Comparison of ENCODE assay signal across 1 cellular context in the genomic region with DNA sequence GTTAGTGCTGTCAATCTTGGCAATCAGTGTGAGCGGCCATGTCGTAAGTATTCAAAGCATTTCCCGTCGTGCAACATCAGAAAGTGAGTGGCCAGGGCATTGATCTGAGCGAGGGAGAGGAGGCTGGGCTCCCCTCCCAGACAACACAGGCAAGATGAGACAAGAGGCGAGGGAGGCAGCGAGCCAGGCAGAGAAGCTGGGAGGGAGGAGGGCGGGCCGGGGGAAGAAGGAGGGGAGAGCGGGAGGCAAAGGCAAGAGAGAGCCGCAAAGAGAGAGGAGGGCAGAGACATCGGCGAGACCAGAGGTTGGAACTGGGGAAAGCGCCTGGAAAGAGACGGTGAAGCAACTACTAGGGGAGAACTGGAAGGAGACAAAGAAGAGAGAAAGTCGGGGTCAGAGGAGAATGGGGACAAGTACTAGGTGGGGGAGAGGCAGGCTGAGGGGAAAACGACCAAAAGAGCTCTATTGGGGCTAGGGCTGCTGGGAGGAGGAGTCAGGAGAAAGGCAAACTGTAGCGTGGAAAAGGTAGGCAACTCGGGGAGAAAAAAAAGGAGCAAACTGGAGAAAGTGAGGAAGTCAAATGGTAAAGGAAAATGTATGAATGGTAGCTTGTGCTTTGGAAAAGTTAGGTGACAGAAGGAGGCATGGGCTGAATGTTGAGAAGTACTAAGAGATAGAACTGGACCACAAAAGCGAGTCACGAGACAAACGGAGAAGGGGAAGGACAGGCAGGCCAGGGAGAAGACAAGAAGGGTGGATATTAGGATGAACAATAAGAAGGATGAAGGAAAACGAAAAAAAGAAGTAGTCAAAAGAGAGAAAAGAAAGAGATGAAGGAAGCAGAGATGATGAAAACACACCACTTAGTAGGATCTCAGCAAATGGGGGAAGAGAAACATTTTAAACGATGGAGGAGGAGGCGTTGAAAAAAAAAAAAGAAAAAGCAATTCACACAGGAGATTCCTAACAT.
A peak's percentile ranks its signal among the peaks of the same experiment; 100 is the strongest.
TF ChIP-seq lines count a peak whose summit lies in the region.

No MANE protein-coding gene starts in this region.

TF ChIP-seq in H1, 55 proteins besides CTCF, POLR2A, EP300 and RAD21:
- TF ChIP-seq SAP30 (IDR thresholded peaks at IDR 0.05; ENCODE audit: insufficient read depth, insufficient replicate concordance, low read length), result no peak
- TF ChIP-seq BRCA1 (IDR thresholded peaks at IDR 0.05; ENCODE audit: low read depth, low read length), result no peak
- TF ChIP-seq SRF (IDR thresholded peaks at IDR 0.05; ENCODE audit: low read depth, low read length), result no peak
- TF ChIP-seq RBBP5 (IDR thresholded peaks at IDR 0.05; ENCODE audit: borderline replicate concordance, low read depth, low read length), result no peak
- TF ChIP-seq RXRA (IDR thresholded peaks at IDR 0.05; ENCODE audit: insufficient read depth, low read depth, low read length), result no peak
- TF ChIP-seq TBP (IDR thresholded peaks at IDR 0.05; ENCODE audit: low read depth, low read length), result peak; percentile 35; the same call in 1 of the 2 replicates
- no peak for TF ChIP-seq CEBPB (IDR thresholded peaks at IDR 0.05; ENCODE audit: low read depth, low read length)
- no peak for TF ChIP-seq BCL11A (IDR thresholded peaks at IDR 0.05; ENCODE audit: low read depth in 2 of 2, low read length in 2 of 2)
- TF ChIP-seq, protein P1, sequence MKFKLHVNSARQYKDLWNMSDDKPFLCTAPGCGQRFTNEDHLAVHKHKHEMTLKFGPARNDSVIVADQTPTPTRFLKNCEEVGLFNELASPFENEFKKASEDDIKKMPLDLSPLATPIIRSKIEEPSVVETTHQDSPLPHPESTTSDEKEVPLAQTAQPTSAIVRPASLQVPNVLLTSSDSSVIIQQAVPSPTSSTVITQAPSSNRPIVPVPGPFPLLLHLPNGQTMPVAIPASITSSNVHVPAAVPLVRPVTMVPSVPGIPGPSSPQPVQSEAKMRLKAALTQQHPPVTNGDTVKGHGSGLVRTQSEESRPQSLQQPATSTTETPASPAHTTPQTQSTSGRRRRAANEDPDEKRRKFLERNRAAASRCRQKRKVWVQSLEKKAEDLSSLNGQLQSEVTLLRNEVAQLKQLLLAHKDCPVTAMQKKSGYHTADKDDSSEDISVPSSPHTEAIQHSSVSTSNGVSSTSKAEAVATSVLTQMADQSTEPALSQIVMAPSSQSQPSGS (IDR thresholded peaks at IDR 0.05; ENCODE audit: low read length), result no peak
- TF ChIP-seq, protein P2, sequence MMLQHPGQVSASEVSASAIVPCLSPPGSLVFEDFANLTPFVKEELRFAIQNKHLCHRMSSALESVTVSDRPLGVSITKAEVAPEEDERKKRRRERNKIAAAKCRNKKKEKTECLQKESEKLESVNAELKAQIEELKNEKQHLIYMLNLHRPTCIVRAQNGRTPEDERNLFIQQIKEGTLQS (IDR thresholded peaks at IDR 0.05; ENCODE audit: insufficient read depth, low read depth, low read length), result no peak
- TF ChIP-seq KDM5A (IDR thresholded peaks at IDR 0.05; ENCODE audit: low read length), result no peak
- TF ChIP-seq, protein P3, sequence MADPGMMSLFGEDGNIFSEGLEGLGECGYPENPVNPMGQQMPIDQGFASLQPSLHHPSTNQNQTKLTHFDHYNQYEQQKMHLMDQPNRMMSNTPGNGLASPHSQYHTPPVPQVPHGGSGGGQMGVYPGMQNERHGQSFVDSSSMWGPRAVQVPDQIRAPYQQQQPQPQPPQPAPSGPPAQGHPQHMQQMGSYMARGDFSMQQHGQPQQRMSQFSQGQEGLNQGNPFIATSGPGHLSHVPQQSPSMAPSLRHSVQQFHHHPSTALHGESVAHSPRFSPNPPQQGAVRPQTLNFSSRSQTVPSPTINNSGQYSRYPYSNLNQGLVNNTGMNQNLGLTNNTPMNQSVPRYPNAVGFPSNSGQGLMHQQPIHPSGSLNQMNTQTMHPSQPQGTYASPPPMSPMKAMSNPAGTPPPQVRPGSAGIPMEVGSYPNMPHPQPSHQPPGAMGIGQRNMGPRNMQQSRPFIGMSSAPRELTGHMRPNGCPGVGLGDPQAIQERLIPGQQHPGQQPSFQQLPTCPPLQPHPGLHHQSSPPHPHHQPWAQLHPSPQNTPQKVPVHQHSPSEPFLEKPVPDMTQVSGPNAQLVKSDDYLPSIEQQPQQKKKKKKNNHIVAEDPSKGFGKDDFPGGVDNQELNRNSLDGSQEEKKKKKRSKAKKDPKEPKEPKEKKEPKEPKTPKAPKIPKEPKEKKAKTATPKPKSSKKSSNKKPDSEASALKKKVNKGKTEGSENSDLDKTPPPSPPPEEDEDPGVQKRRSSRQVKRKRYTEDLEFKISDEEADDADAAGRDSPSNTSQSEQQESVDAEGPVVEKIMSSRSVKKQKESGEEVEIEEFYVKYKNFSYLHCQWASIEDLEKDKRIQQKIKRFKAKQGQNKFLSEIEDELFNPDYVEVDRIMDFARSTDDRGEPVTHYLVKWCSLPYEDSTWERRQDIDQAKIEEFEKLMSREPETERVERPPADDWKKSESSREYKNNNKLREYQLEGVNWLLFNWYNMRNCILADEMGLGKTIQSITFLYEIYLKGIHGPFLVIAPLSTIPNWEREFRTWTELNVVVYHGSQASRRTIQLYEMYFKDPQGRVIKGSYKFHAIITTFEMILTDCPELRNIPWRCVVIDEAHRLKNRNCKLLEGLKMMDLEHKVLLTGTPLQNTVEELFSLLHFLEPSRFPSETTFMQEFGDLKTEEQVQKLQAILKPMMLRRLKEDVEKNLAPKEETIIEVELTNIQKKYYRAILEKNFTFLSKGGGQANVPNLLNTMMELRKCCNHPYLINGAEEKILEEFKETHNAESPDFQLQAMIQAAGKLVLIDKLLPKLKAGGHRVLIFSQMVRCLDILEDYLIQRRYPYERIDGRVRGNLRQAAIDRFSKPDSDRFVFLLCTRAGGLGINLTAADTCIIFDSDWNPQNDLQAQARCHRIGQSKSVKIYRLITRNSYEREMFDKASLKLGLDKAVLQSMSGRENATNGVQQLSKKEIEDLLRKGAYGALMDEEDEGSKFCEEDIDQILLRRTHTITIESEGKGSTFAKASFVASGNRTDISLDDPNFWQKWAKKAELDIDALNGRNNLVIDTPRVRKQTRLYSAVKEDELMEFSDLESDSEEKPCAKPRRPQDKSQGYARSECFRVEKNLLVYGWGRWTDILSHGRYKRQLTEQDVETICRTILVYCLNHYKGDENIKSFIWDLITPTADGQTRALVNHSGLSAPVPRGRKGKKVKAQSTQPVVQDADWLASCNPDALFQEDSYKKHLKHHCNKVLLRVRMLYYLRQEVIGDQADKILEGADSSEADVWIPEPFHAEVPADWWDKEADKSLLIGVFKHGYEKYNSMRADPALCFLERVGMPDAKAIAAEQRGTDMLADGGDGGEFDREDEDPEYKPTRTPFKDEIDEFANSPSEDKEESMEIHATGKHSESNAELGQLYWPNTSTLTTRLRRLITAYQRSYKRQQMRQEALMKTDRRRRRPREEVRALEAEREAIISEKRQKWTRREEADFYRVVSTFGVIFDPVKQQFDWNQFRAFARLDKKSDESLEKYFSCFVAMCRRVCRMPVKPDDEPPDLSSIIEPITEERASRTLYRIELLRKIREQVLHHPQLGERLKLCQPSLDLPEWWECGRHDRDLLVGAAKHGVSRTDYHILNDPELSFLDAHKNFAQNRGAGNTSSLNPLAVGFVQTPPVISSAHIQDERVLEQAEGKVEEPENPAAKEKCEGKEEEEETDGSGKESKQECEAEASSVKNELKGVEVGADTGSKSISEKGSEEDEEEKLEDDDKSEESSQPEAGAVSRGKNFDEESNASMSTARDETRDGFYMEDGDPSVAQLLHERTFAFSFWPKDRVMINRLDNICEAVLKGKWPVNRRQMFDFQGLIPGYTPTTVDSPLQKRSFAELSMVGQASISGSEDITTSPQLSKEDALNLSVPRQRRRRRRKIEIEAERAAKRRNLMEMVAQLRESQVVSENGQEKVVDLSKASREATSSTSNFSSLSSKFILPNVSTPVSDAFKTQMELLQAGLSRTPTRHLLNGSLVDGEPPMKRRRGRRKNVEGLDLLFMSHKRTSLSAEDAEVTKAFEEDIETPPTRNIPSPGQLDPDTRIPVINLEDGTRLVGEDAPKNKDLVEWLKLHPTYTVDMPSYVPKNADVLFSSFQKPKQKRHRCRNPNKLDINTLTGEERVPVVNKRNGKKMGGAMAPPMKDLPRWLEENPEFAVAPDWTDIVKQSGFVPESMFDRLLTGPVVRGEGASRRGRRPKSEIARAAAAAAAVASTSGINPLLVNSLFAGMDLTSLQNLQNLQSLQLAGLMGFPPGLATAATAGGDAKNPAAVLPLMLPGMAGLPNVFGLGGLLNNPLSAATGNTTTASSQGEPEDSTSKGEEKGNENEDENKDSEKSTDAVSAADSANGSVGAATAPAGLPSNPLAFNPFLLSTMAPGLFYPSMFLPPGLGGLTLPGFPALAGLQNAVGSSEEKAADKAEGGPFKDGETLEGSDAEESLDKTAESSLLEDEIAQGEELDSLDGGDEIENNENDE (IDR thresholded peaks at IDR 0.05; ENCODE audit: insufficient replicate concordance, low read length), result no peak
- TF ChIP-seq SIX5 (IDR thresholded peaks at IDR 0.05; ENCODE audit: low read depth, low read length), result no peak
- peak in 1 of 2 experiments; percentile 61; a peak in 2 of 4 replicates for TF ChIP-seq SIN3A (conservative IDR thresholded peaks at IDR 0.05 in 1 of 2, IDR thresholded peaks at IDR 0.05 in 1 of 2; ENCODE audit: low read depth in 1 of 2, low read length in 2 of 2)
- no peak for TF ChIP-seq CHD2 (IDR thresholded peaks at IDR 0.05; ENCODE audit: low read length)
- no peak for TF ChIP-seq KDM1A (IDR thresholded peaks at IDR 0.05; ENCODE audit: borderline replicate concordance, low read length)
- TF ChIP-seq NRF1 (IDR thresholded peaks at IDR 0.05; ENCODE audit: low read depth, low read length), result no peak
- no peak for TF ChIP-seq POU5F1 (IDR thresholded peaks at IDR 0.05; ENCODE audit: low read depth, low read length)
- TF ChIP-seq TAF7 (optimal IDR thresholded peaks at IDR 0.05; ENCODE audit: borderline replicate concordance, low read depth, low read length), result no peak
- TF ChIP-seq NANOG (IDR thresholded peaks at IDR 0.05; ENCODE audit: insufficient read depth, low read depth, low read length, poor library complexity, severe bottlenecking), result no peak
- TF ChIP-seq TAF1 (IDR thresholded peaks at IDR 0.05; ENCODE audit: low read depth, low read length), result no peak
- no peak for TF ChIP-seq SIRT6 (IDR thresholded peaks at IDR 0.05; ENCODE audit: low read length)
- peak; percentile 75 for TF ChIP-seq CTBP2 (IDR thresholded peaks at IDR 0.05; ENCODE audit: borderline replicate concordance, insufficient read depth, insufficient read length, low read length)
- peak; percentile 60; the same call in 1 of the 2 replicates for TF ChIP-seq TEAD4 (IDR thresholded peaks at IDR 0.05; ENCODE audit: low read depth, low read length)
- TF ChIP-seq SP4 (IDR thresholded peaks at IDR 0.05; ENCODE audit: low read length), result no peak
- no peak for TF ChIP-seq CHD1 (IDR thresholded peaks at IDR 0.05; ENCODE audit: low read depth, low read length)
- peak; percentile 94; the same call in 1 of the 2 replicates for TF ChIP-seq CBX8 (IDR thresholded peaks at IDR 0.05; ENCODE audit: borderline replicate concordance, low read depth, low read length)
- TF ChIP-seq RNF2 (IDR thresholded peaks at IDR 0.05; ENCODE audit: borderline replicate concordance, low read depth, low read length, missing control alignments, poor library complexity, severe bottlenecking), result peak; percentile 79
- no peak for TF ChIP-seq BACH1 (IDR thresholded peaks at IDR 0.05; ENCODE audit: low read length)
- TF ChIP-seq POLR2AphosphoS5 (IDR thresholded peaks at IDR 0.05; ENCODE audit: low read depth, low read length), result no peak
- TF ChIP-seq MAFK (IDR thresholded peaks at IDR 0.05; ENCODE audit: low read depth, low read length), result no peak
- TF ChIP-seq, protein P4, sequence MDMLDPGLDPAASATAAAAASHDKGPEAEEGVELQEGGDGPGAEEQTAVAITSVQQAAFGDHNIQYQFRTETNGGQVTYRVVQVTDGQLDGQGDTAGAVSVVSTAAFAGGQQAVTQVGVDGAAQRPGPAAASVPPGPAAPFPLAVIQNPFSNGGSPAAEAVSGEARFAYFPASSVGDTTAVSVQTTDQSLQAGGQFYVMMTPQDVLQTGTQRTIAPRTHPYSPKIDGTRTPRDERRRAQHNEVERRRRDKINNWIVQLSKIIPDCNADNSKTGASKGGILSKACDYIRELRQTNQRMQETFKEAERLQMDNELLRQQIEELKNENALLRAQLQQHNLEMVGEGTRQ (IDR thresholded peaks at IDR 0.05; ENCODE audit: low read length), result no peak
- TF ChIP-seq, protein P5, sequence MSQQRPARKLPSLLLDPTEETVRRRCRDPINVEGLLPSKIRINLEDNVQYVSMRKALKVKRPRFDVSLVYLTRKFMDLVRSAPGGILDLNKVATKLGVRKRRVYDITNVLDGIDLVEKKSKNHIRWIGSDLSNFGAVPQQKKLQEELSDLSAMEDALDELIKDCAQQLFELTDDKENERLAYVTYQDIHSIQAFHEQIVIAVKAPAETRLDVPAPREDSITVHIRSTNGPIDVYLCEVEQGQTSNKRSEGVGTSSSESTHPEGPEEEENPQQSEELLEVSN (IDR thresholded peaks at IDR 0.05), result no peak
- 0 out of 4 replicates have a peak, but pooled peaks of 1 of the 2 experiments have one; percentile 9 for TF ChIP-seq HDAC2 (IDR thresholded peaks at IDR 0.05; ENCODE audit: borderline replicate concordance in 1 of 2, low read depth in 2 of 2, low read length in 2 of 2)
- no peak for TF ChIP-seq JUN (IDR thresholded peaks at IDR 0.05; ENCODE audit: low read depth, low read length)
- TF ChIP-seq SP2 (IDR thresholded peaks at IDR 0.05; ENCODE audit: low read length), result no peak
- no peak for TF ChIP-seq CREB1 (IDR thresholded peaks at IDR 0.05)
- TF ChIP-seq PHF8 (conservative IDR thresholded peaks at IDR 0.05; ENCODE audit: low read depth, low read length), result no peak
- TF ChIP-seq TCF12 (IDR thresholded peaks at IDR 0.05; ENCODE audit: low read depth, low read length), result no peak
- TF ChIP-seq, protein P6, sequence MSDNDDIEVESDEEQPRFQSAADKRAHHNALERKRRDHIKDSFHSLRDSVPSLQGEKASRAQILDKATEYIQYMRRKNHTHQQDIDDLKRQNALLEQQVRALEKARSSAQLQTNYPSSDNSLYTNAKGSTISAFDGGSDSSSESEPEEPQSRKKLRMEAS (IDR thresholded peaks at IDR 0.05), result no peak
- no peak for TF ChIP-seq EGR1 (IDR thresholded peaks at IDR 0.05; ENCODE audit: borderline replicate concordance, low read depth, low read length)
- no peak for TF ChIP-seq HDAC6 (IDR thresholded peaks at IDR 0.05; ENCODE audit: low read depth, low read length)
- TF ChIP-seq EZH2 (IDR thresholded peaks at IDR 0.05; ENCODE audit: low read depth, low read length, severe bottlenecking), result peak; percentile 62
- TF ChIP-seq FOSL1 (IDR thresholded peaks at IDR 0.05; ENCODE audit: insufficient read depth, low read depth, low read length), result no peak
- TF ChIP-seq YY1 (IDR thresholded peaks at IDR 0.05; ENCODE audit: low read depth, low read length), result peak; percentile 51; the same call in 1 of the 2 replicates
- no peak for TF ChIP-seq GABPA (IDR thresholded peaks at IDR 0.05; ENCODE audit: borderline replicate concordance, insufficient read depth, low read length)
- TF ChIP-seq SUZ12 (IDR thresholded peaks at IDR 0.05; ENCODE audit: low read length), result peak; percentile 86; the same call in 1 of the 2 replicates
- TF ChIP-seq ZNF274 (IDR thresholded peaks at IDR 0.05; ENCODE audit: borderline replicate concordance, extremely low read depth, low read length), result no peak
- TF ChIP-seq SP1 (IDR thresholded peaks at IDR 0.05; ENCODE audit: low read depth, low read length), result no peak
- no peak for TF ChIP-seq CBX5 (IDR thresholded peaks at IDR 0.05; ENCODE audit: low read depth, low read length)
- TF ChIP-seq RFX5 (IDR thresholded peaks at IDR 0.05; ENCODE audit: borderline replicate concordance, low read depth, low read length), result no peak
- no peak for TF ChIP-seq GTF2F1 (IDR thresholded peaks at IDR 0.05; ENCODE audit: borderline replicate concordance, low read depth, low read length)
- no peak for TF ChIP-seq ASH2L (IDR thresholded peaks at IDR 0.05; ENCODE audit: low read length)
- no peak for TF ChIP-seq JUND (IDR thresholded peaks at IDR 0.05; ENCODE audit: low read length)
